In the genomic region with DNA sequence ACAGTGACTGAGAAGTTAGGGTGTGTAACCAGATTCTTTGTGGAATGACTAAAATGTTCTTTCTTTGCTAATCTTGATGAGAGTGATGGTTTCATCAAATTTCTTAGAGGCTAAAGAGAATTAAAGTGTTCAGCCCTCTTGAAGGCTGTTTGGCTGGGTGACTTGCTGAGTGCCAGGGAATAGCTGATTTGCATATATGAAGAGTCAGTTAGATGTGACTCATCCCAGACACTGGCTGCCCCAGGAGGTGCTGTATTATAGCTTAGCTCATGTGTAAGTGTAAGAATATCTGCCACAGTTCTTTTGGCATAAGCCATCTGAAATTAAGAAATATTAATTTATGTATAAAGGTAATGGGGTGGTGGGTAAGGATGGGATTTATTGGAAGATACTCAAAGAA, we compare ENCODE assay signal across 8 cellular contexts.
DNase-seq lines count a peak whose midpoint lies in the region; ATAC-seq lines count a peak whose summit lies in the region.

No MANE protein-coding gene starts in this region.

- DNase-seq in DMS53 (lab: John Stamatoyannopoulos, UW) (peak; percentile 85), NCI-H69 (lab: John Stamatoyannopoulos, UW) (peak; percentile 93), glomerular visceral epithelial cell (ENCODE audit: extremely low spot score) (peak; percentile 52), NCI-H2029 treated with DMSO at 0.1 percent for 48 hours (lab: John Stamatoyannopoulos, UW) (no peak), GDM1 (lab: John Stamatoyannopoulos, UW) (no peak), ecto neural progenitor cell (ENCODE audit: low spot score) (no peak), NCI-H187 (lab: John Stamatoyannopoulos, UW) (no peak)

- ATAC-seq in HG02610 (IDR thresholded peaks at IDR 0.05; ENCODE audit: unreplicated experiment) = peak; percentile 91

Comparison
In these comparisons a context has a peak if more than half of its experiments do, and no peak if none do; other contexts are left out.
1. DNase-seq: peak in DMS53 (single experiment), NCI-H69 (single experiment) and glomerular visceral epithelial cell (single experiment); none in NCI-H2029 treated with DMSO at 0.1 percent for 48 hours (single experiment), GDM1 (single experiment), ecto neural progenitor cell (single experiment) and NCI-H187 (0 of 2).